Comparison of ENCODE assay signal across 1 cellular context in genomic region chr9:38529317-38529716, GRCh38.
A peak's percentile ranks its signal among the peaks of the same experiment; 100 is the strongest.
TF ChIP-seq lines count a peak whose summit lies in the region.

No MANE protein-coding gene starts in this region.

TF ChIP-seq in HEK293, 187 proteins besides CTCF, POLR2A, EP300 and RAD21 (continued from another document):
- TF ChIP-seq ZBTB11 (tag by site-specific recombination; conservative IDR thresholded peaks at IDR 0.05; ENCODE audit: low read depth) (peak; percentile 68), ZNF623 (tag by site-specific recombination; IDR thresholded peaks at IDR 0.05) (peak; percentile 46), ZBTB8A (tag by site-specific recombination; IDR thresholded peaks at IDR 0.05) (peak; percentile 45; the same call in 1 of the 2 replicates), ZNF391 (tag by site-specific recombination; IDR thresholded peaks at IDR 0.05; ENCODE audit: borderline replicate concordance, low read depth) (no peak), ZNF140 (tag by site-specific recombination; IDR thresholded peaks at IDR 0.05) (peak; percentile 27; the same call in 1 of the 2 replicates)
